ENCODE assay signal across 18 cellular contexts in genomic region chr17:19242323-19242722, GRCh38. TPM values are rescaled to one million over a fixed set of nuclear protein-coding genes. Genes with fewer than 3 reads are reported as not detected.
DNase-seq lines count a peak whose midpoint lies in the region; ATAC-seq and TF ChIP-seq lines count a peak whose summit lies in the region.
"Had no signal": no experiment of that assay in that cellular context is flagged by ENCODE, and none has a peak within 500 bp of the region (broad histone marks: within the 10 kb centered on the region; RNA-seq: fewer than 3 reads in every experiment).

No MANE protein-coding gene starts in this region.

- ATAC-seq in body of pancreas: peak; percentile 36
- ATAC-seq in activated T-helper 17 cell treated with anti-CD3 and anti-CD28 coated beads, Interleukin-2, amount 50 U/mL, for 72 hours (replicated peaks): no peak
- no peak for ATAC-seq in naive thymus-derived CD4-positive, alpha-beta T cell

- H3K4me1 Mint-ChIP-seq in activated T-helper 17 cell treated with anti-CD3 and anti-CD28 coated beads, Interleukin-2, amount 50 U/mL, for 72 hours: no peaks in the 10 kb centered on the region
- H3K4me1 Mint-ChIP-seq in naive thymus-derived CD4-positive, alpha-beta T cell: peaks cover 0 to 5% (median 4%) of the 10 kb centered on the region in 7 donors

- no peaks in the 10 kb centered on the region for H3K36me3 Mint-ChIP-seq in activated T-helper 17 cell treated with anti-CD3 and anti-CD28 coated beads, Interleukin-2, amount 50 U/mL, for 72 hours (ENCODE audit: low read depth)
- H3K36me3 Mint-ChIP-seq in naive thymus-derived CD4-positive, alpha-beta T cell: peaks cover 0 to 3% (median 0%) of the 10 kb centered on the region in 5 donors
- H3K36me3 Mint-ChIP-seq: activated CD4-positive, alpha-beta memory T cell treated with anti-CD3 and anti-CD28 coated beads for 36 hours; naive B cell had no signal

- H3K27ac ChIP-seq in body of pancreas: peak overlapping the region in 3 of 4 donors; percentile 15 to 62 (median 20)
- H3K27ac ChIP-seq in substantia nigra (ENCODE audit: low read depth, low read length, poor library complexity, severe bottlenecking): peak overlapping the region; percentile 61
- H3K27ac ChIP-seq in naive thymus-derived CD4-positive, alpha-beta T cell (ENCODE audit: low read depth, low read length): no peak overlapping the region
- H3K27ac ChIP-seq: SJSA1 had no signal

- no peaks in the 10 kb centered on the region for H3K9me3 Mint-ChIP-seq in activated T-helper 17 cell treated with anti-CD3 and anti-CD28 coated beads, Interleukin-2, amount 50 U/mL, for 72 hours
- H3K9me3 Mint-ChIP-seq in naive thymus-derived CD4-positive, alpha-beta T cell: no peaks in the 10 kb centered on the region
- H3K9me3 Mint-ChIP-seq: activated CD4-positive, alpha-beta memory T cell treated with anti-CD3 and anti-CD28 coated beads for 36 hours; activated T-helper 1 cell treated with anti-CD3 and anti-CD28 coated beads, Interleukin-12 subunit alpha, Interleukin-12 subunit beta, Interleukin-2, Interleukin-4 antibody, amounts not matched to agents 30 ng/mL and 10 ng/mL and 1 ng/mL, durations not matched to agents 14 hours and 24 hours and 36 hours; naive B cell had no signal

- peaks cover 5% of the 10 kb centered on the region for H3K27me3 Mint-ChIP-seq in activated T-helper 17 cell treated with anti-CD3 and anti-CD28 coated beads, Interleukin-2, amount 50 U/mL, for 72 hours
- peaks cover 0 to 25% (median 8%) of the 10 kb centered on the region in 5 donors for H3K27me3 Mint-ChIP-seq in naive thymus-derived CD4-positive, alpha-beta T cell
- H3K27me3 Mint-ChIP-seq: naive B cell had no signal

- no peaks in the 10 kb centered on the region for H3K9me3 ChIP-seq in body of pancreas
- H3K9me3 ChIP-seq in naive thymus-derived CD4-positive, alpha-beta T cell (ENCODE audit: control insufficient read depth in 2 of 3, low read length in 3 of 3): no peaks in the 10 kb centered on the region
- H3K9me3 ChIP-seq: right lobe of liver, SJSA1, uterus had no signal

- peaks cover 52% of the 10 kb centered on the region for H3K4me1 ChIP-seq in body of pancreas
- H3K4me1 ChIP-seq in naive thymus-derived CD4-positive, alpha-beta T cell (ENCODE audit: control insufficient read depth in 2 of 2, insufficient read depth in 2 of 2, low read length in 2 of 2): no peaks in the 10 kb centered on the region

- 46 to 57% methylated on average over 2 of the region's 2 CpGs for WGBS in body of pancreas, 2 donors

- intact Hi-C loops in body of pancreas (cut with DNase I): no loop called here
- intact Hi-C loops in naive thymus-derived CD4-positive, alpha-beta T cell (cut with micrococcal nuclease): no loop called here

- no peak for TF ChIP-seq CTCF in body of pancreas (IDR thresholded peaks at IDR 0.05)

- no peaks in the 10 kb centered on the region for H3K27me3 ChIP-seq in body of pancreas
- H3K27me3 ChIP-seq in naive thymus-derived CD4-positive, alpha-beta T cell (ENCODE audit: control insufficient read depth in 2 of 2, insufficient read depth in 2 of 2, low read length in 2 of 2): no peaks in the 10 kb centered on the region
- H3K27me3 ChIP-seq: right lobe of liver, SJSA1, uterus had no signal

- CTCF ChIA-PET in naive thymus-derived CD4-positive, alpha-beta T cell (lab: Charles Lee): no interaction called here

- no peaks in the 10 kb centered on the region for H3K36me3 ChIP-seq in body of pancreas (replicated peaks in 1 of 2; ENCODE audit: insufficient read depth in 1 of 2, low read depth in 2 of 2)
- peaks cover 0 to 5% (median 0%) of the 10 kb centered on the region in 3 experiments for H3K36me3 ChIP-seq in naive thymus-derived CD4-positive, alpha-beta T cell (ENCODE audit: control insufficient read depth in 2 of 3, insufficient read depth in 3 of 3, low read length in 3 of 3)
- H3K36me3 ChIP-seq: right lobe of liver, uterus had no signal

- DNase-seq in NCI-H2171 treated with DMSO at 0.1 percent for 48 hours (lab: John Stamatoyannopoulos, UW): peak; percentile 43
- DNase-seq in NCI-H2171 (lab: John Stamatoyannopoulos, UW): no peak
- no peak for DNase-seq in body of pancreas
- peak; percentile 90 for DNase-seq in islet precursor cell
- DNase-seq in substantia nigra (lab: John Stamatoyannopoulos, UW): no peak
- DNase-seq in naive thymus-derived CD4-positive, alpha-beta T cell: no peak
- DNase-seq in epidermal melanocyte (ENCODE audit: insufficient read length, low spot score): no peak
- DNase-seq: activated CD4-positive, alpha-beta memory T cell treated with anti-CD3 and anti-CD28 coated beads for 36 hours; aorta; naive B cell; NCI-H2081; NK-92 treated with Interleukin-12 subunit alpha and Interleukin-12 subunit beta, amount 100 ng/mL, for 24 hours; right lobe of liver; stimulated activated CD4-positive, alpha-beta T cell treated with anti-CD3 and anti-CD28 coated beads, Interleukin-4, amount 100 ng/mL, for 24 hours; uterus had no signal

- no peak for TF ChIP-seq POLR2A in body of pancreas (IDR thresholded peaks at IDR 0.05)

- no peak overlapping the region for H3K4me3 ChIP-seq in body of pancreas
- H3K4me3 ChIP-seq in naive thymus-derived CD4-positive, alpha-beta T cell (ENCODE audit: low read length): no peak overlapping the region
- H3K4me3 ChIP-seq: right lobe of liver, SJSA1, uterus had no signal

- no peak overlapping the region for H3K4me3 Mint-ChIP-seq in activated T-helper 17 cell treated with anti-CD3 and anti-CD28 coated beads, Interleukin-2, amount 50 U/mL, for 72 hours
- H3K4me3 Mint-ChIP-seq in naive thymus-derived CD4-positive, alpha-beta T cell: no peak overlapping the region
- H3K4me3 Mint-ChIP-seq: activated CD4-positive, alpha-beta memory T cell treated with anti-CD3 and anti-CD28 coated beads for 36 hours; activated T-helper 1 cell treated with anti-CD3 and anti-CD28 coated beads, Interleukin-12 subunit alpha, Interleukin-12 subunit beta, Interleukin-2, Interleukin-4 antibody, amounts not matched to agents 30 ng/mL and 10 ng/mL and 1 ng/mL, durations not matched to agents 14 hours and 24 hours and 36 hours had no signal

- no peak overlapping the region for H3K27ac Mint-ChIP-seq in activated T-helper 17 cell treated with anti-CD3 and anti-CD28 coated beads, Interleukin-2, amount 50 U/mL, for 72 hours
- peak overlapping the region in 1 of 9 donors; percentile 69 for H3K27ac Mint-ChIP-seq in naive thymus-derived CD4-positive, alpha-beta T cell
- H3K27ac Mint-ChIP-seq: activated CD4-positive, alpha-beta memory T cell treated with anti-CD3 and anti-CD28 coated beads for 36 hours; activated T-helper 1 cell treated with anti-CD3 and anti-CD28 coated beads, Interleukin-12 subunit alpha, Interleukin-12 subunit beta, Interleukin-2, Interleukin-4 antibody, amounts not matched to agents 30 ng/mL and 10 ng/mL and 1 ng/mL, durations not matched to agents 14 hours and 24 hours and 36 hours; naive B cell had no signal

- POLR2A ChIA-PET in naive thymus-derived CD4-positive, alpha-beta T cell (lab: Charles Lee): no interaction called here

RNA-seq across cellular contexts. Expression of gene EPN2, which starts 5.2 kb away (rescaled TPM):
- 10 to 100 TPM; 32.7 to 46.5 TPM for total RNA-seq in body of pancreas
- total RNA-seq in activated T-helper 17 cell treated with anti-CD3 and anti-CD28 coated beads, Interleukin-2, amount 50 U/mL, for 72 hours: 10 to 100 TPM in 1 of 2 donors, 1 to 10 TPM in 1; 8.4 to 13.4 TPM
- total RNA-seq in naive thymus-derived CD4-positive, alpha-beta T cell: 1 to 10 TPM; 5.3 to 7.2 (median 6.4) TPM
- 10 to 100 TPM in 1 of 2 donors, 1 to 10 TPM in 1; 3.9 to 11.5 TPM for polyA plus RNA-seq in naive thymus-derived CD4-positive, alpha-beta T cell

Comparison
In these comparisons a context has a peak if more than half of its experiments do, and no peak if none do; other contexts are left out.
1. DNase-seq: peak in NCI-H2171 treated with DMSO at 0.1 percent for 48 hours (single experiment) and islet precursor cell (single experiment); none in NCI-H2171 (single experiment), body of pancreas (0 of 4), substantia nigra (0 of 49), naive thymus-derived CD4-positive, alpha-beta T cell (0 of 9) and epidermal melanocyte (single experiment).